10 cellular contexts compared by ENCODE assay signal in genomic region chr11:116960916-116961315, GRCh38.
DNase-seq lines count a peak whose midpoint lies in the region; ATAC-seq, FAIRE-seq and TF ChIP-seq lines count a peak whose summit lies in the region.
"Had no signal": no experiment of that assay in that cellular context is flagged by ENCODE, and none has a peak within 500 bp of the region (broad histone marks: within the 10 kb centered on the region; RNA-seq: fewer than 3 reads in every experiment).

No MANE protein-coding gene starts in this region.

- TF ChIP-seq POLR2A in A549 (IDR thresholded peaks at IDR 0.05; ENCODE audit: low read length), result no peak

- FAIRE-seq in A549 (lab: Jason Lieb, UNC), result no peak

- H3K4me1 ChIP-seq in A549, result peaks cover 23% of the 10 kb centered on the region
- H3K4me1 ChIP-seq: BLaER1 had no signal

- H3K36me3 ChIP-seq in brain microvascular endothelial cell (replicated peaks), result no peaks in the 10 kb centered on the region

- CTCF ChIA-PET in A549 (lab: Yijun Ruan, JAX), result interaction anchor here (0.8 to 1.3 kb wide), 3 partner anchors 16 to 145 kb away, joined by 3 to 7 read pairs (median 3); no protein-coding TSS in a partner anchor
- CTCF ChIA-PET in activated CD4-positive, alpha-beta memory T cell treated with anti-CD3 and anti-CD28 coated beads for 36 hours (lab: Charles Lee), result interaction anchor here (1.1 kb wide), 1 partner anchor 184 kb away, joined by 3 read pairs; no protein-coding TSS in a partner anchor

- H3K27ac ChIP-seq in A549 (peak overlapping the region in 1 of 2 experiments; percentile 37; a peak in 1 of 6 replicates), brain microvascular endothelial cell (no peak overlapping the region)
- H3K27ac ChIP-seq: BLaER1 had no signal

- H3K27me3 Mint-ChIP-seq in activated CD4-positive, alpha-beta memory T cell treated with anti-CD3 and anti-CD28 coated beads for 36 hours, result no peaks in the 10 kb centered on the region

- POLR2A ChIA-PET in A549 (lab: Yijun Ruan, JAX), result no interaction called here
- POLR2A ChIA-PET in activated CD4-positive, alpha-beta memory T cell treated with anti-CD3 and anti-CD28 coated beads for 36 hours (lab: Charles Lee), result no interaction called here

- intact Hi-C loops in left colon (cut with DNase I, micrococcal nuclease), result no loop called here
- intact Hi-C loops in activated CD4-positive, alpha-beta memory T cell treated with anti-CD3 and anti-CD28 coated beads for 36 hours (cut with micrococcal nuclease), result no loop called here

- TF ChIP-seq EP300 in A549 (IDR thresholded peaks at IDR 0.05), result no peak

- peak overlapping the region; percentile 23; the same call in 1 of the 3 replicates for H3K4me2 ChIP-seq in A549
- H3K4me2 ChIP-seq: BLaER1 had no signal

- H3K36me3 Mint-ChIP-seq in activated CD4-positive, alpha-beta memory T cell treated with anti-CD3 and anti-CD28 coated beads for 36 hours, result peaks cover 9% of the 10 kb centered on the region

- no peaks in the 10 kb centered on the region for H3K9me3 Mint-ChIP-seq in activated CD4-positive, alpha-beta memory T cell treated with anti-CD3 and anti-CD28 coated beads for 36 hours

- in situ Hi-C loops in brain microvascular endothelial cell (cut with HindIII; ENCODE audit: low pct_ligation_motif_present, low sequenced_read_pairs), result no loop called here

- no peak for TF ChIP-seq CTCF in A549 (IDR thresholded peaks at IDR 0.05)
- no peak for TF ChIP-seq CTCF in brain microvascular endothelial cell (IDR thresholded peaks at IDR 0.05; ENCODE audit: low read depth, low read length, missing control alignments)

- H3K27ac Mint-ChIP-seq in activated CD4-positive, alpha-beta memory T cell treated with anti-CD3 and anti-CD28 coated beads for 36 hours, result no peak overlapping the region

- DNase-seq in A549 (ENCODE audit: low read depth in 1 of 2, low spot score in 1 of 2) (no peak), HS-27A (ENCODE audit: low read depth) (peak; percentile 40), brain microvascular endothelial cell (peak; percentile 45), left colon (no peak)
- no peak for DNase-seq in activated CD4-positive, alpha-beta memory T cell treated with anti-CD3 and anti-CD28 coated beads for 36 hours
- no peak for DNase-seq in effector CD4-positive, alpha-beta T cell
- DNase-seq: activated CD4-positive, alpha-beta T cell treated with anti-CD3 and anti-CD28 coated beads for 4 hours had no signal

- no peak for TF ChIP-seq RAD21 in A549 (conservative IDR thresholded peaks at IDR 0.05 in 1 of 2, IDR thresholded peaks at IDR 0.05 in 1 of 2)

- 56% methylated on average over 3 of the region's 3 CpGs for WGBS in A549 (ENCODE audit: missing lambda C conversion rate)

- no peaks in the 10 kb centered on the region for H3K27me3 ChIP-seq in brain microvascular endothelial cell (replicated peaks)
- H3K27me3 ChIP-seq: BLaER1 had no signal

- H3K4me3 ChIP-seq in A549 (no peak overlapping the region), brain microvascular endothelial cell (ENCODE audit: low read depth, low read length) (no peak overlapping the region)
- H3K4me3 ChIP-seq: BLaER1 had no signal

- ATAC-seq in A549 (no peak; a peak in 1 of 6 replicates), left colon (peak; percentile 16), GM18858 (IDR thresholded peaks at IDR 0.05; ENCODE audit: unreplicated experiment) (no peak), HG03565 (IDR thresholded peaks at IDR 0.05; ENCODE audit: unreplicated experiment) (no peak)

- H3K4me1 Mint-ChIP-seq in activated CD4-positive, alpha-beta memory T cell treated with anti-CD3 and anti-CD28 coated beads for 36 hours (ENCODE audit: low read depth), result peaks cover 45% of the 10 kb centered on the region

- H3K9me3 ChIP-seq in A549, result no peaks in the 10 kb centered on the region
- H3K9me3 ChIP-seq: BLaER1 had no signal

- no peak overlapping the region for H3K4me3 Mint-ChIP-seq in activated CD4-positive, alpha-beta memory T cell treated with anti-CD3 and anti-CD28 coated beads for 36 hours

TF ChIP-seq in A549, 52 proteins besides CTCF, POLR2A, EP300 and RAD21:
- no peak for TF ChIP-seq JUN (IDR thresholded peaks at IDR 0.05)
- no peak for TF ChIP-seq NPAS2 (CRISPR knock-in tag; IDR thresholded peaks at IDR 0.05; ENCODE audit: borderline replicate concordance)
- TF ChIP-seq SREBF2 (IDR thresholded peaks at IDR 0.05), result no peak
- TF ChIP-seq JUNB (IDR thresholded peaks at IDR 0.05), result no peak
- no peak for TF ChIP-seq GATA3 (IDR thresholded peaks at IDR 0.05; ENCODE audit: borderline replicate concordance)
- no peak for TF ChIP-seq HOXA7 (CRISPR knock-in tag; IDR thresholded peaks at IDR 0.05)
- TF ChIP-seq NFE2L2 (conservative IDR thresholded peaks at IDR 0.05; ENCODE audit: low read length), result no peak

Comparison
In these comparisons a context has a peak if more than half of its experiments do, and no peak if none do; other contexts are left out.
1. DNase-seq: peak in HS-27A (single experiment) and brain microvascular endothelial cell (single experiment); none in A549 (0 of 2), left colon (0 of 2), activated CD4-positive, alpha-beta memory T cell treated with anti-CD3 and anti-CD28 coated beads for 36 hours (single experiment) and effector CD4-positive, alpha-beta T cell (single experiment).